1 cellular context compared by ENCODE assay signal in genomic region chr11:10314199-10315072, GRCh38.
A peak's percentile ranks its signal among the peaks of the same experiment; 100 is the strongest.
TF ChIP-seq lines count a peak whose summit lies in the region.

No MANE protein-coding gene starts in this region.

TF ChIP-seq in HepG2, 621 proteins besides CTCF, POLR2A, EP300 and RAD21:
- no peak for TF ChIP-seq RBAK (CRISPR knock-in tag; IDR thresholded peaks at IDR 0.05)
- TF ChIP-seq RFXANK (CRISPR knock-in tag; IDR thresholded peaks at IDR 0.05): peak; percentile 99
- no peak for TF ChIP-seq TSC22D2 (CRISPR knock-in tag; IDR thresholded peaks at IDR 0.05; ENCODE audit: borderline replicate concordance)
- TF ChIP-seq ZNF557 (CRISPR knock-in tag; IDR thresholded peaks at IDR 0.05): no peak
- TF ChIP-seq, protein P1, sequence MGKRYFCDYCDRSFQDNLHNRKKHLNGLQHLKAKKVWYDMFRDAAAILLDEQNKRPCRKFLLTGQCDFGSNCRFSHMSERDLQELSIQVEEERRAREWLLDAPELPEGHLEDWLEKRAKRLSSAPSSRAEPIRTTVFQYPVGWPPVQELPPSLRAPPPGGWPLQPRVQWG (CRISPR knock-in tag; IDR thresholded peaks at IDR 0.05; ENCODE audit: borderline replicate concordance, low read depth): no peak
- TF ChIP-seq, protein P2, sequence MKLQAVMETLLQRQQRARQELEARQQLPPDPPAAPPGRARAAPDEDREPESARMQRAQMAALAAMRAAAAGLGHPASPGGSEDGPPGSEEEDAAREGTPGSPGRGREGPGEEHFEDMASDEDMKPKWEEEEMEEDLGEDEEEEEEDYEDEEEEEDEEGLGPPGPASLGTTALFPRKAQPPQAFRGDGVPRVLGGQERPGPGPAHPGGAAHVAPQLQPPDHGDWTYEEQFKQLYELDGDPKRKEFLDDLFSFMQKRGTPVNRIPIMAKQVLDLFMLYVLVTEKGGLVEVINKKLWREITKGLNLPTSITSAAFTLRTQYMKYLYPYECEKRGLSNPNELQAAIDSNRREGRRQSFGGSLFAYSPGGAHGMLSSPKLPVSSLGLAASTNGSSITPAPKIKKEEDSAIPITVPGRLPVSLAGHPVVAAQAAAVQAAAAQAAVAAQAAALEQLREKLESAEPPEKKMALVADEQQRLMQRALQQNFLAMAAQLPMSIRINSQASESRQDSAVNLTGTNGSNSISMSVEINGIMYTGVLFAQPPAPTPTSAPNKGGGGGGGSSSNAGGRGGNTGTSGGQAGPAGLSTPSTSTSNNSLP (IDR thresholded peaks at IDR 0.05; ENCODE audit: low read depth, low read length): no peak
- no peak for TF ChIP-seq ONECUT2 (CRISPR knock-in tag; IDR thresholded peaks at IDR 0.05)
- no peak for TF ChIP-seq ARNT2 (CRISPR knock-in tag; IDR thresholded peaks at IDR 0.05; ENCODE audit: low read depth)
- TF ChIP-seq MXI1 (IDR thresholded peaks at IDR 0.05; ENCODE audit: borderline replicate concordance, low read depth, low read length): 0 out of 3 replicates have a peak, but pooled peaks have one; percentile 42
- TF ChIP-seq ZSCAN31 (CRISPR knock-in tag; IDR thresholded peaks at IDR 0.05; ENCODE audit: low read depth): no peak
- no peak for TF ChIP-seq FOXM1 (CRISPR knock-in tag; IDR thresholded peaks at IDR 0.05)
- TF ChIP-seq ESRRA (CRISPR knock-in tag; IDR thresholded peaks at IDR 0.05; ENCODE audit: low read depth): no peak
- TF ChIP-seq RFX5 (IDR thresholded peaks at IDR 0.05; ENCODE audit: low read depth, low read length): peak; percentile 100
- peak; percentile 78 for TF ChIP-seq ATF1 (CRISPR knock-in tag; IDR thresholded peaks at IDR 0.05)
- TF ChIP-seq MNT (IDR thresholded peaks at IDR 0.05): 0 out of 2 replicates have a peak, but pooled peaks have one; percentile 27
- no peak for TF ChIP-seq PBX2 (CRISPR knock-in tag; IDR thresholded peaks at IDR 0.05)
- TF ChIP-seq ZNF263 (CRISPR knock-in tag; IDR thresholded peaks at IDR 0.05): no peak
- 0 out of 2 replicates have a peak, but pooled peaks have one; percentile 30 for TF ChIP-seq SAP130 (CRISPR knock-in tag; IDR thresholded peaks at IDR 0.05; ENCODE audit: low read depth)
- TF ChIP-seq CREM (IDR thresholded peaks at IDR 0.05): peak; percentile 55; the same call in 1 of the 2 replicates
- no peak for TF ChIP-seq CREM (CRISPR knock-in tag; IDR thresholded peaks at IDR 0.05)
- 0 out of 2 replicates have a peak, but pooled peaks have one; percentile 20 for TF ChIP-seq IRF2 (CRISPR knock-in tag; IDR thresholded peaks at IDR 0.05)
- no peak for TF ChIP-seq CCDC6 (CRISPR knock-in tag; IDR thresholded peaks at IDR 0.05)
- peak; percentile 71 for TF ChIP-seq NFYC (CRISPR knock-in tag; IDR thresholded peaks at IDR 0.05)
- TF ChIP-seq CREB1 (IDR thresholded peaks at IDR 0.05): peak; percentile 77
- peak; percentile 92 for TF ChIP-seq CREB1 (CRISPR knock-in tag; IDR thresholded peaks at IDR 0.05)
- TF ChIP-seq, protein P3, sequence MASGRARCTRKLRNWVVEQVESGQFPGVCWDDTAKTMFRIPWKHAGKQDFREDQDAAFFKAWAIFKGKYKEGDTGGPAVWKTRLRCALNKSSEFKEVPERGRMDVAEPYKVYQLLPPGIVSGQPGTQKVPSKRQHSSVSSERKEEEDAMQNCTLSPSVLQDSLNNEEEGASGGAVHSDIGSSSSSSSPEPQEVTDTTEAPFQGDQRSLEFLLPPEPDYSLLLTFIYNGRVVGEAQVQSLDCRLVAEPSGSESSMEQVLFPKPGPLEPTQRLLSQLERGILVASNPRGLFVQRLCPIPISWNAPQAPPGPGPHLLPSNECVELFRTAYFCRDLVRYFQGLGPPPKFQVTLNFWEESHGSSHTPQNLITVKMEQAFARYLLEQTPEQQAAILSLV (CRISPR knock-in tag; IDR thresholded peaks at IDR 0.05; ENCODE audit: borderline replicate concordance): no peak
- TF ChIP-seq ZFP36L1 (CRISPR knock-in tag; IDR thresholded peaks at IDR 0.05): no peak
- TF ChIP-seq NFYB (CRISPR knock-in tag; IDR thresholded peaks at IDR 0.05): peak; percentile 61
- peak; percentile 99 for TF ChIP-seq RFXAP (CRISPR knock-in tag; IDR thresholded peaks at IDR 0.05; ENCODE audit: borderline replicate concordance)
